In genomic region chr4:173214661-173215060, GRCh38 we compare ENCODE assay signal across 15 cellular contexts. TPM values are rescaled to one million over a fixed set of nuclear protein-coding genes. Genes with fewer than 3 reads are reported as not detected.
DNase-seq lines count a peak whose midpoint lies in the region; ATAC-seq and TF ChIP-seq lines count a peak whose summit lies in the region.
"Had no signal": no experiment of that assay in that cellular context is flagged by ENCODE, and none has a peak within 500 bp of the region (broad histone marks: within the 10 kb centered on the region; RNA-seq: fewer than 3 reads in every experiment).

No MANE protein-coding gene starts in this region.

- no peaks in the 10 kb centered on the region for H3K27me3 Mint-ChIP-seq in activated CD4-positive, alpha-beta T cell treated with anti-CD3 and anti-CD28 coated beads for 36 hours
- H3K27me3 Mint-ChIP-seq: activated T-cell treated with anti-CD3 and anti-CD28 coated beads, Interleukin-2, amount 50 U/mL, for 24 hours; effector memory CD8-positive, alpha-beta T cell; stimulated activated naive B cell treated with anti-CD40 and anti-IgM and Interleukin-4, amounts not matched to agents 10 μg/mL and 1 μg/mL and 100 μg/mL, for 72 hours had no signal

- POLR2A ChIA-PET in activated CD4-positive, alpha-beta T cell treated with anti-CD3 and anti-CD28 coated beads for 36 hours (lab: Charles Lee), result no interaction called here

- dilution Hi-C loops in mammary epithelial cell (cut with HindIII; ENCODE audit: low sequenced_read_pairs), result loop anchor here (5.0 kb wide), 1 partner anchor 42 kb away; no protein-coding TSS in a partner anchor

- H3K27ac Mint-ChIP-seq in activated CD4-positive, alpha-beta T cell treated with anti-CD3 and anti-CD28 coated beads for 36 hours, result no peak overlapping the region
- H3K27ac Mint-ChIP-seq: activated T-cell treated with anti-CD3 and anti-CD28 coated beads, Interleukin-2, amount 50 U/mL, for 24 hours; effector memory CD8-positive, alpha-beta T cell; stimulated activated naive B cell treated with anti-CD40 and anti-IgM and Interleukin-4, amounts not matched to agents 10 μg/mL and 1 μg/mL and 100 μg/mL, for 72 hours had no signal

- H3K27me3 ChIP-seq in mammary epithelial cell (ENCODE audit: insufficient read depth, low read length), result no peaks in the 10 kb centered on the region
- H3K27me3 ChIP-seq: BLaER1 treated with 17β-estradiol and CSF1 and Interleukin-3, amounts not matched to agents 10 nM and 100 nM; ovary had no signal

- H3K9ac ChIP-seq in mammary epithelial cell (ENCODE audit: insufficient read depth, low read length), result no peak overlapping the region
- H3K9ac ChIP-seq: BLaER1 treated with 17β-estradiol and CSF1 and Interleukin-3, amounts not matched to agents 10 nM and 100 nM had no signal

- in situ Hi-C loops in mammary epithelial cell (cut with MboI; ENCODE audit: low sequenced_read_pairs in 2 of 2), result no loop called here

- no TSS peak for BruUV-seq in mammary epithelial cell (replicated peaks; lab: Mats Ljungman, UMichigan)

- CTCF ChIA-PET in mammary epithelial cell (lab: Charles Lee; ENCODE audit: low non-redundant PET), result no interaction called here
- CTCF ChIA-PET in activated CD4-positive, alpha-beta T cell treated with anti-CD3 and anti-CD28 coated beads for 36 hours (lab: Charles Lee), result interaction anchor here (0.7 to 1.3 kb wide), 2 partner anchors 13 to 305 kb away, joined by 3 read pairs; no protein-coding TSS in a partner anchor

- no peak for ATAC-seq in HG03460 (IDR thresholded peaks at IDR 0.05; ENCODE audit: unreplicated experiment)
- no peak for ATAC-seq in activated CD4-positive, alpha-beta T cell treated with anti-CD3 and anti-CD28 coated beads for 36 hours
- ATAC-seq: effector memory CD8-positive, alpha-beta T cell; stimulated activated naive B cell treated with anti-CD40 and anti-IgM and Interleukin-4, amounts not matched to agents 10 μg/mL and 1 μg/mL and 100 μg/mL, for 72 hours had no signal

- H3K4me1 ChIP-seq in mammary epithelial cell (ENCODE audit: insufficient read depth, low read length), result peaks cover 70% of the 10 kb centered on the region

- WGBS in mammary epithelial cell (ENCODE audit: low coverage, missing lambda C conversion rate), result 7% methylated on average over 2 of the region's 2 CpGs

- H3K4me1 Mint-ChIP-seq in activated CD4-positive, alpha-beta T cell treated with anti-CD3 and anti-CD28 coated beads for 36 hours, result peaks cover 36% of the 10 kb centered on the region

- H3K79me2 ChIP-seq in mammary epithelial cell (ENCODE audit: insufficient read depth, low read length), result peaks cover 18% of the 10 kb centered on the region

- no peak overlapping the region for H3K4me3 ChIP-seq in mammary epithelial cell (replicated peaks in 1 of 3; ENCODE audit: insufficient read depth in 1 of 3, low read depth in 2 of 3, low read length in 3 of 3)
- H3K4me3 ChIP-seq: BLaER1 treated with 17β-estradiol and CSF1 and Interleukin-3, amounts not matched to agents 10 nM and 100 nM; ovary had no signal

- H3K4me2 ChIP-seq in mammary epithelial cell (ENCODE audit: insufficient read depth, low read depth, low read length), result peak overlapping the region; percentile 24
- H3K4me2 ChIP-seq: BLaER1 treated with 17β-estradiol and CSF1 and Interleukin-3, amounts not matched to agents 10 nM and 100 nM had no signal

- H2AFZ ChIP-seq in mammary epithelial cell (ENCODE audit: low read depth, low read length), result no peak overlapping the region

- DNase-seq in DMS79 treated with DMSO at 0.1 percent for 48 hours (lab: John Stamatoyannopoulos, UW), result peak; percentile 45
- peak; percentile 26 for DNase-seq in NCI-H2196 treated with DMSO at 0.1 percent for 48 hours (lab: John Stamatoyannopoulos, UW; ENCODE audit: unreplicated experiment)
- peak; percentile 55 for DNase-seq in mammary epithelial cell
- peak; percentile 88 for DNase-seq in myocyte (ENCODE audit: low read depth)
- DNase-seq in NCI-H2227 (lab: John Stamatoyannopoulos, UW; ENCODE audit: unreplicated experiment), result no peak
- no peak for DNase-seq in stimulated activated CD4-positive, alpha-beta T cell treated with anti-CD3 and anti-CD28 coated beads, Interleukin-4, amount 100 ng/mL, for 1 hour
- DNase-seq in activated CD4-positive, alpha-beta T cell treated with anti-CD3 and anti-CD28 coated beads for 36 hours, result no peak
- DNase-seq: activated CD4-positive, CD25-positive, alpha-beta regulatory T cell; activated T-cell treated with anti-CD3 and anti-CD28 coated beads, Interleukin-2, amount 50 U/mL, for 24 hours; effector memory CD8-positive, alpha-beta T cell; NCI-H526 treated with DMSO at 0.1 percent for 48 hours; stimulated activated naive B cell treated with anti-CD40 and anti-IgM and Interleukin-4, amounts not matched to agents 10 μg/mL and 1 μg/mL and 100 μg/mL, for 72 hours had no signal

- TF ChIP-seq CTCF in mammary epithelial cell (conservative IDR thresholded peaks at IDR 0.05 in 1 of 2, IDR thresholded peaks at IDR 0.05 in 1 of 2; ENCODE audit: extremely low read depth in 1 of 2, insufficient read depth in 1 of 2, low read depth in 1 of 2, low read length in 2 of 2), result no peak

- no peak overlapping the region for H3K4me3 Mint-ChIP-seq in activated CD4-positive, alpha-beta T cell treated with anti-CD3 and anti-CD28 coated beads for 36 hours
- H3K4me3 Mint-ChIP-seq: activated T-cell treated with anti-CD3 and anti-CD28 coated beads, Interleukin-2, amount 50 U/mL, for 24 hours; effector memory CD8-positive, alpha-beta T cell; stimulated activated naive B cell treated with anti-CD40 and anti-IgM and Interleukin-4, amounts not matched to agents 10 μg/mL and 1 μg/mL and 100 μg/mL, for 72 hours had no signal

- H3K36me3 ChIP-seq in mammary epithelial cell (ENCODE audit: insufficient read depth, low read length), result no peaks in the 10 kb centered on the region
- H3K36me3 ChIP-seq: ovary had no signal

- H3K27ac ChIP-seq in mammary epithelial cell (ENCODE audit: insufficient read depth, low read depth, low read length), result peak overlapping the region; percentile 3
- H3K27ac ChIP-seq: BLaER1 treated with 17β-estradiol and CSF1 and Interleukin-3, amounts not matched to agents 10 nM and 100 nM; ovary had no signal

- no peaks in the 10 kb centered on the region for H3K9me3 Mint-ChIP-seq in activated CD4-positive, alpha-beta T cell treated with anti-CD3 and anti-CD28 coated beads for 36 hours (ENCODE audit: low read depth)
- H3K9me3 Mint-ChIP-seq: activated T-cell treated with anti-CD3 and anti-CD28 coated beads, Interleukin-2, amount 50 U/mL, for 24 hours; effector memory CD8-positive, alpha-beta T cell had no signal

- no peaks in the 10 kb centered on the region for H4K20me1 ChIP-seq in mammary epithelial cell (ENCODE audit: insufficient read depth, low read length)

- H3K36me3 Mint-ChIP-seq in activated CD4-positive, alpha-beta T cell treated with anti-CD3 and anti-CD28 coated beads for 36 hours (ENCODE audit: low read depth), result peaks cover 2% of the 10 kb centered on the region

- intact Hi-C loops in mammary epithelial cell (cut with micrococcal nuclease), result loop anchor here (5.0 kb wide), 1 partner anchor 47 kb away; the partner anchor contains the start of gene GALNT7
- intact Hi-C loops in activated CD4-positive, alpha-beta T cell treated with anti-CD3 and anti-CD28 coated beads for 36 hours (cut with DNase I, micrococcal nuclease), result no loop called here

- H3K9me3 ChIP-seq in mammary epithelial cell (replicated peaks; ENCODE audit: insufficient read depth, low read length), result no peaks in the 10 kb centered on the region
- H3K9me3 ChIP-seq: ovary had no signal

RNA-seq across cellular contexts. Expression of gene GALNT7, which starts 46.0 kb away (rescaled TPM):
- 10 to 100 TPM; 13.5 to 17.0 TPM for total RNA-seq in mammary epithelial cell
- polyA plus RNA-seq in mammary epithelial cell, result 11.1 TPM
- 29.6 TPM for polyA minus RNA-seq in mammary epithelial cell
- total RNA-seq in myocyte, result 71.6 and 84.1 TPM in 2 replicates
- polyA plus RNA-seq in myocyte (2012), result 21.4 TPM
- 10 to 100 TPM; 11.4 to 15.1 TPM for total RNA-seq in activated CD4-positive, alpha-beta T cell treated with anti-CD3 and anti-CD28 coated beads for 36 hours

Comparison
In these comparisons a context has a peak if more than half of its experiments do, and no peak if none do; other contexts are left out.
1. DNase-seq: peak in DMS79 treated with DMSO at 0.1 percent for 48 hours (single experiment), NCI-H2196 treated with DMSO at 0.1 percent for 48 hours (single experiment), mammary epithelial cell (single experiment) and myocyte (single experiment); none in NCI-H2227 (single experiment), stimulated activated CD4-positive, alpha-beta T cell treated with anti-CD3 and anti-CD28 coated beads, Interleukin-4, amount 100 ng/mL, for 1 hour (single experiment) and activated CD4-positive, alpha-beta T cell treated with anti-CD3 and anti-CD28 coated beads for 36 hours (single experiment).